8 cellular contexts compared by ENCODE assay signal in the genomic region with DNA sequence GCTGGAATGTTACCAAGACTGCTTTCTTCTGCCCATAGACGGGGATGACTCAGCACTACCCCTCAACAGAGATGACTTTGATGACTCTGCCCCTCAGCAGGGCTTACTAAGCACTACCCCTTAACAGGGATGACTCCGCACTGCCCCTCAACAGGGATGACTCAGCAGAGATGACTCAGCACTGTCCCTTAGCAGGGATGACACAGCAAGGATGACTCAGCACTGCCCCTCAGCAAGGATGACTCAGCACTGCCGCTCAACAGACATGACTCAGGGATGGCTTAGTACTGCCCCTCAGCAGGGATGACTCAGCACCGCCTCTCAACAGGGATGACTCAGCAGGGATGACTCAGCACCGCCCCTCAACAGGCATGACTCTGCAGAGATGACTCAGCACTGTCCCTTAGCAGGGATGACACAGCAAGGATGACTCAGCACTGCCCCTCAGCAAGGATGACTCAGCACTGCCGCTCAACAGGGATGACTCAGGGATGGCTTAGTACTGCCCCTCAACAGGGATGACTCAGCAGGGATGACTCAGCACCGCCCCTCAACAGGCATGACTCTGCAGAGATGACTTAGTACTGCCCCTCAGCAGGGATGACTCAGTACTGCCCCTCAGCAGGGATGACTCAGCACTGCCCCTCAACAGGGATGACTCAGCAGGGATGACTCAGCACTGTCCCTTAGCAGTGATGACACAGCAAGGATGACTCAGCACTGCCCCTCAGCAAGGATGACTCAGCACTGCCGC. TPM values are rescaled to one million over a fixed set of nuclear protein-coding genes. Genes with fewer than 3 reads are reported as not detected.
DNase-seq lines count a peak whose midpoint lies in the region; ATAC-seq and TF ChIP-seq lines count a peak whose summit lies in the region.
"Not testable (repeated sequence)": the region's sequence is repeated elsewhere in the genome, so short reads cannot be mapped to it uniquely, and the experiment has no call there.

No MANE protein-coding gene starts in this region.

- not testable (repeated sequence) for H3K79me2 ChIP-seq in smooth muscle cell (ENCODE audit: low read depth)

- not testable (repeated sequence) for H3K27me3 ChIP-seq in smooth muscle cell (ENCODE audit: low read depth)

- not testable (repeated sequence) for H3K36me3 ChIP-seq in smooth muscle cell (ENCODE audit: low read depth)

- H3K27me3 Mint-ChIP-seq in T-helper 2 cell treated with Interferon-gamma antibody and Interleukin-4, amounts not matched to agents 5 μg/mL and 100 μg/mL, for 36 hours (ENCODE audit: low read depth); type B pancreatic cell: not testable (repeated sequence)

- not testable (repeated sequence) for H3K4me3 Mint-ChIP-seq in T-helper 2 cell treated with Interferon-gamma antibody and Interleukin-4, amounts not matched to agents 5 μg/mL and 100 μg/mL, for 36 hours
- H3K4me3 Mint-ChIP-seq in type B pancreatic cell: peak overlapping the region; percentile 63

- not testable (repeated sequence) for H2AFZ ChIP-seq in smooth muscle cell (ENCODE audit: low read depth)

- DNase-seq in EH (ENCODE audit: low read depth): peak; percentile 71
- peak; percentile 62 for DNase-seq in NCI-H146 (lab: John Stamatoyannopoulos, UW)
- peak; percentile 62 for DNase-seq in T-helper 2 cell treated with Interferon-gamma antibody and Interleukin-4, amounts not matched to agents 5 μg/mL and 100 μg/mL, for 36 hours (ENCODE audit: low spot score)
- peak; percentile 47 for DNase-seq in activated T-helper 9 cell treated with anti-CD3 and anti-CD28 coated beads, Interleukin-2, amount 50 U/mL, for 16 hours (ENCODE audit: low read depth)
- DNase-seq in effector CD8-positive, alpha-beta T cell (lab: John Stamatoyannopoulos, UW): peak; percentile 59
- DNase-seq in left lobe of liver (ENCODE audit: low spot score); type B pancreatic cell (ENCODE audit: extremely low spot score, unreplicated experiment): not testable (repeated sequence)
- DNase-seq in smooth muscle cell (lab: John Stamatoyannopoulos, UW; ENCODE audit: unreplicated experiment): peak; percentile 24

- H3K4me3 ChIP-seq in smooth muscle cell: not testable (repeated sequence)

- not testable (repeated sequence) for H4K20me1 ChIP-seq in smooth muscle cell (ENCODE audit: low read depth)

- H3K27ac Mint-ChIP-seq in T-helper 2 cell treated with Interferon-gamma antibody and Interleukin-4, amounts not matched to agents 5 μg/mL and 100 μg/mL, for 36 hours: peak overlapping the region; percentile 85
- peak overlapping the region; percentile 98 for H3K27ac Mint-ChIP-seq in type B pancreatic cell

- not testable (repeated sequence) for TF ChIP-seq CTCF in smooth muscle cell (IDR thresholded peaks at IDR 0.05; ENCODE audit: borderline replicate concordance, insufficient read depth, poor library complexity, severe bottlenecking); type B pancreatic cell (conservative IDR thresholded peaks at IDR 0.05)

- H3K36me3 Mint-ChIP-seq in T-helper 2 cell treated with Interferon-gamma antibody and Interleukin-4, amounts not matched to agents 5 μg/mL and 100 μg/mL, for 36 hours (ENCODE audit: low read depth): peaks cover 68% of the 10 kb centered on the region
- peaks cover 25% of the 10 kb centered on the region for H3K36me3 Mint-ChIP-seq in type B pancreatic cell

- H3K4me1 ChIP-seq in smooth muscle cell (ENCODE audit: low read depth): not testable (repeated sequence)

- 77% methylated on average over 8 of the region's 8 CpGs for WGBS in smooth muscle cell (ENCODE audit: low lambda C conversion rate)

- peaks cover 17% of the 10 kb centered on the region for H3K9me3 Mint-ChIP-seq in T-helper 2 cell treated with Interferon-gamma antibody and Interleukin-4, amounts not matched to agents 5 μg/mL and 100 μg/mL, for 36 hours
- not testable (repeated sequence) for H3K9me3 Mint-ChIP-seq in type B pancreatic cell

- H3K4me2 ChIP-seq in smooth muscle cell: not testable (repeated sequence)

- H3K9ac ChIP-seq in smooth muscle cell (ENCODE audit: low read depth): peak overlapping the region; percentile 41

- not testable (repeated sequence) for H3K9me3 ChIP-seq in smooth muscle cell (replicated peaks; ENCODE audit: low read depth)

- peak overlapping the region; percentile 95 for H3K27ac ChIP-seq in smooth muscle cell (ENCODE audit: low read depth)

- peak; percentile 34 for ATAC-seq in left lobe of liver

- H3K4me1 Mint-ChIP-seq in T-helper 2 cell treated with Interferon-gamma antibody and Interleukin-4, amounts not matched to agents 5 μg/mL and 100 μg/mL, for 36 hours (ENCODE audit: low read depth); type B pancreatic cell (ENCODE audit: unreplicated experiment): not testable (repeated sequence)

- peaks cover 47% of the 10 kb centered on the region for H3F3A ChIP-seq in smooth muscle cell (ENCODE audit: low read depth)

RNA-seq across cellular contexts. Expression of a gene that starts 24.4 kb away (rescaled TPM):
- total RNA-seq in left lobe of liver (3.3 TPM), smooth muscle cell (3.5 and 3.8 TPM in 2 replicates), type B pancreatic cell (ENCODE audit: low replicate concordance) (11.6 and 21.2 TPM in 2 replicates)
- 3.3 and 7.0 TPM in 2 replicates for polyA plus RNA-seq in smooth muscle cell

RNA-seq across cellular contexts. Expression of a gene that starts 46.3 kb away (rescaled TPM):
- total RNA-seq in left lobe of liver (29.2 TPM), smooth muscle cell (63.6 and 85.3 TPM in 2 replicates), type B pancreatic cell (ENCODE audit: low replicate concordance) (61.0 and 63.5 TPM in 2 replicates)
- 93.7 and 97.0 TPM in 2 replicates for polyA plus RNA-seq in smooth muscle cell
